ENCODE assay signal across 2 cellular contexts in genomic region chr12:24909667-24910066, GRCh38.
TF ChIP-seq lines count a peak whose summit lies in the region.

No MANE protein-coding gene starts in this region.

TF ChIP-seq in A549, 52 proteins besides CTCF, POLR2A, EP300 and RAD21 (continued from another document):
- TF ChIP-seq USF2 (IDR thresholded peaks at IDR 0.05) (peak; percentile 67), ESRRA (IDR thresholded peaks at IDR 0.05; ENCODE audit: borderline replicate concordance, low read length) (no peak)
TF ChIP-seq in A549: peak in this region for 2.

TF ChIP-seq in K562, 482 proteins besides CTCF, POLR2A, EP300 and RAD21 (continued from another document):
- TF ChIP-seq MNT (conservative IDR thresholded peaks at IDR 0.05) (peak; percentile 63 to 80), MAX (CRISPR knock-in tag; IDR thresholded peaks at IDR 0.05) (peak; percentile 59), JUND (IDR thresholded peaks at IDR 0.05; ENCODE audit: borderline replicate concordance, low read depth, low read length) (peak; percentile 19; the same call in 1 of the 2 replicates), JUND (tag; IDR thresholded peaks at IDR 0.05; ENCODE audit: borderline replicate concordance, low read depth, low read length) (no peak), BHLHE40 (IDR thresholded peaks at IDR 0.05; ENCODE audit: low read length) (peak; percentile 81), TCF15 (CRISPR knock-in tag; IDR thresholded peaks at IDR 0.05) (no peak), PBX2 (CRISPR knock-in tag; IDR thresholded peaks at IDR 0.05; ENCODE audit: low read depth) (no peak), PBX2 (tag; conservative IDR thresholded peaks at IDR 0.05; ENCODE audit: low read depth) (peak; percentile 82), MEF2A (IDR thresholded peaks at IDR 0.05; ENCODE audit: control insufficient read depth, low read depth, low read length) (peak; percentile 86; the same call in 1 of the 2 replicates), ATF3 (IDR thresholded peaks at IDR 0.05) (peak; percentile 40; the same call in 1 of the 2 replicates), ATF3 (CRISPR knock-in tag; conservative IDR thresholded peaks at IDR 0.05) (no peak), ARID4B (CRISPR knock-in tag; IDR thresholded peaks at IDR 0.05) (no peak), ZC3H4 (CRISPR knock-in tag; IDR thresholded peaks at IDR 0.05; ENCODE audit: borderline replicate concordance) (no peak), L3MBTL2 (IDR thresholded peaks at IDR 0.05) (0 out of 2 replicates have a peak, but pooled peaks have one; percentile 23), MEF2D (tag; conservative IDR thresholded peaks at IDR 0.05; ENCODE audit: low read depth) (peak; percentile 95), NCOR1 (IDR thresholded peaks at IDR 0.05) (no peak), RAD51 (IDR thresholded peaks at IDR 0.05; ENCODE audit: borderline replicate concordance, low read depth) (peak; percentile 39; the same call in 1 of the 2 replicates), PKNOX1 (IDR thresholded peaks at IDR 0.05) (peak; percentile 37; the same call in 1 of the 2 replicates), FOXK2 (conservative IDR thresholded peaks at IDR 0.05 in 1 of 2, IDR thresholded peaks at IDR 0.05 in 1 of 2; ENCODE audit: low read depth in 2 of 2) (peak; percentile 42 to 46; a peak in 1 of 4 replicates), USF1 (CRISPR knock-in tag; IDR thresholded peaks at IDR 0.05) (peak; percentile 39; the same call in 1 of the 2 replicates), MEIS2 (IDR thresholded peaks at IDR 0.05; ENCODE audit: partially characterized antibody) (peak; percentile 49)
